ENCODE assay signal across 18 cellular contexts in the genomic region with DNA sequence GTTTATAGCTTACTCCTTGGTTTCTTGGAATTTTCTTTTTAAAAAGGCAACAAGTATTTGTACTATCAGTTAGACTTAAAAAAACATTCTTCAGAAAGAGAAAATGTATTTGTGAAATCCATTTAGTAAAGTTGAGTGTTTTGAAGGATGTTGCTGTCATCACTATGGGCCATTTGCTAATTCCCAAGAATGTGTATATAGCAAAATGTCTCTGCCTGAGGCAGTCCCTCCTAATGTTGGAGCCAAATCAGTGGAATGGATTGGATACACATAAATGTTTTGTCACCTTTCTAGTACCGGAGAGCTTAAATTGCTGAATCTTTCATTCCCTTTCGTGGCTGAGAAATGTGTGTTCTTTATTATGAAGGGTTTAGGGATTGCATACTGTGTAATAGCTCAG.
DNase-seq lines count a peak whose midpoint lies in the region; ATAC-seq, FAIRE-seq and TF ChIP-seq lines count a peak whose summit lies in the region.
"Had no signal": no experiment of that assay in that cellular context is flagged by ENCODE, and none has a peak within 500 bp of the region (broad histone marks: within the 10 kb centered on the region; RNA-seq: fewer than 3 reads in every experiment).

No MANE protein-coding gene starts in this region.

- no peaks in the 10 kb centered on the region for H4K20me1 ChIP-seq in endothelial cell of umbilical vein (replicated peaks; ENCODE audit: control insufficient read depth, extremely low read depth, insufficient read depth, low read length)

- H3K27me3 ChIP-seq in endothelial cell of umbilical vein (ENCODE audit: control insufficient read depth in 2 of 2, insufficient read depth in 2 of 2, low read length in 2 of 2), result no peaks in the 10 kb centered on the region
- H3K27me3 ChIP-seq: Peyer's patch had no signal

- H3K9ac ChIP-seq in endothelial cell of umbilical vein (replicated peaks; ENCODE audit: extremely low read depth, insufficient read depth, low read length), result no peak overlapping the region

- intact Hi-C loops in natural killer cell (cut with micrococcal nuclease) (no loop called here), endothelial cell of umbilical vein (cut with micrococcal nuclease) (no loop called here), cardiac septum (cut with DNase I) (no loop called here)

- no peak overlapping the region for H3K4me3 ChIP-seq in endothelial cell of umbilical vein (replicated peaks in 1 of 3; ENCODE audit: insufficient read depth in 1 of 3, low read depth in 1 of 3, low read length in 3 of 3)
- H3K4me3 ChIP-seq: Peyer's patch had no signal

- no peak for DNase-seq in natural killer cell treated with Interleukin-12 subunit alpha and Interleukin-12 subunit beta and Interleukin-15 and Interleukin-18, amount 100 ng/mL, for 72 hours (ENCODE audit: low spot score)
- DNase-seq in natural killer cell (no peak), RPMI7951 (ENCODE audit: low read depth) (peak; percentile 12), endothelial cell of umbilical vein (ENCODE audit: low read depth, low spot score) (no peak), kidney glomerular epithelial cell (lab: John Stamatoyannopoulos, UW) (no peak), cardiac septum (ENCODE audit: low spot score) (no peak), GM10266 (ENCODE audit: extremely low spot score) (no peak)
- DNase-seq: 8988T, C1 segment of cervical spinal cord, DMS79 treated with DMSO at 0.1 percent for 48 hours, NCI-H1436, NCI-H2081, NCI-H524 treated with DMSO at 0.1 percent for 48 hours, Peyer's patch, SHP77 treated with DMSO at 0.1 percent for 48 hours had no signal

- no TSS peak for BruUV-seq in endothelial cell of umbilical vein (replicated peaks; lab: Mats Ljungman, UMichigan)

- no peaks in the 10 kb centered on the region for H3K36me3 ChIP-seq in endothelial cell of umbilical vein (ENCODE audit: control insufficient read depth in 2 of 2, extremely low read depth in 1 of 2, insufficient read depth in 2 of 2, low read length in 2 of 2)
- H3K36me3 ChIP-seq: Peyer's patch had no signal

- ATAC-seq in natural killer cell treated with Interleukin-12 subunit alpha and Interleukin-12 subunit beta and Interleukin-15 and Interleukin-18, amount 100 ng/mL, for 72 hours, result no peak
- ATAC-seq in natural killer cell (no peak), GM19455 (IDR thresholded peaks at IDR 0.05; ENCODE audit: unreplicated experiment) (no peak)

- H3K9me1 ChIP-seq in endothelial cell of umbilical vein (replicated peaks; ENCODE audit: control insufficient read depth, extremely low read depth, insufficient read depth, low read length), result no peaks in the 10 kb centered on the region

- H3K4me1 Mint-ChIP-seq in natural killer cell treated with Interleukin-12 subunit alpha and Interleukin-12 subunit beta and Interleukin-15 and Interleukin-18, amount 100 ng/mL, for 72 hours (ENCODE audit: low read depth in 2 of 2), result peaks cover 29% of the 10 kb centered on the region in 2 donors
- peaks cover 15 to 16% of the 10 kb centered on the region in 2 donors for H3K4me1 Mint-ChIP-seq in natural killer cell

- dilution Hi-C loops in endothelial cell of umbilical vein (cut with MboI; ENCODE audit: extremely low pct_ligation_motif_present, low sequenced_read_pairs), result no loop called here

- no peaks in the 10 kb centered on the region for H3K9me3 ChIP-seq in endothelial cell of umbilical vein (replicated peaks; ENCODE audit: control insufficient read depth, insufficient read depth, low read length)
- H3K9me3 ChIP-seq: Peyer's patch had no signal

- H3K9me3 Mint-ChIP-seq in natural killer cell treated with Interleukin-12 subunit alpha and Interleukin-12 subunit beta and Interleukin-15 and Interleukin-18, amount 100 ng/mL, for 72 hours, result no peaks in the 10 kb centered on the region
- H3K9me3 Mint-ChIP-seq in natural killer cell, result no peaks in the 10 kb centered on the region

- peaks cover under 1% of the 10 kb centered on the region for H3K36me3 Mint-ChIP-seq in natural killer cell treated with Interleukin-12 subunit alpha and Interleukin-12 subunit beta and Interleukin-15 and Interleukin-18, amount 100 ng/mL, for 72 hours
- no peaks in the 10 kb centered on the region for H3K36me3 Mint-ChIP-seq in natural killer cell

- TF ChIP-seq CTCF in natural killer cell (IDR thresholded peaks at IDR 0.05), result no peak
- no peak for TF ChIP-seq CTCF in endothelial cell of umbilical vein (IDR thresholded peaks at IDR 0.05; ENCODE audit: extremely low read depth in 1 of 2, insufficient read depth in 1 of 2, low read depth in 1 of 2, low read length in 2 of 2)
- TF ChIP-seq CTCF in GM10266 (IDR thresholded peaks at IDR 0.05; ENCODE audit: control insufficient read depth, insufficient read depth, low read depth, missing control alignments), result no peak

- no peak overlapping the region for H2AFZ ChIP-seq in endothelial cell of umbilical vein (ENCODE audit: low read depth, low read length)

- H3K4me2 ChIP-seq in endothelial cell of umbilical vein (ENCODE audit: insufficient read depth, low read length), result no peak overlapping the region

- POLR2A ChIA-PET in endothelial cell of umbilical vein (lab: Charles Lee), result no interaction called here

- CTCF ChIA-PET in endothelial cell of umbilical vein (lab: Charles Lee), result interaction anchor here (0.6 kb wide), 1 partner anchor 12 kb away, joined by 3 read pairs; no protein-coding TSS in a partner anchor

- H3K27ac ChIP-seq in endothelial cell of umbilical vein (ENCODE audit: insufficient read depth, low read depth, low read length), result no peak overlapping the region
- H3K27ac ChIP-seq: HL-60, Peyer's patch had no signal

- no peak for TF ChIP-seq POLR2A in endothelial cell of umbilical vein (IDR thresholded peaks at IDR 0.05; ENCODE audit: low read depth, low read length)

- H3K4me1 ChIP-seq in endothelial cell of umbilical vein (ENCODE audit: control insufficient read depth, extremely low read depth, insufficient read depth, low read length), result no peaks in the 10 kb centered on the region

- H3K27ac Mint-ChIP-seq in natural killer cell treated with Interleukin-12 subunit alpha and Interleukin-12 subunit beta and Interleukin-15 and Interleukin-18, amount 100 ng/mL, for 72 hours, result peak overlapping the region; percentile 71 to 85
- H3K27ac Mint-ChIP-seq in natural killer cell, result no peak overlapping the region

- H3K4me3 Mint-ChIP-seq in natural killer cell treated with Interleukin-12 subunit alpha and Interleukin-12 subunit beta and Interleukin-15 and Interleukin-18, amount 100 ng/mL, for 72 hours, result no peak overlapping the region
- no peak overlapping the region for H3K4me3 Mint-ChIP-seq in natural killer cell

- no peaks in the 10 kb centered on the region for H3K79me2 ChIP-seq in endothelial cell of umbilical vein (ENCODE audit: control insufficient read depth, insufficient read depth, low read length)

- peaks cover 42 to 76% of the 10 kb centered on the region in 2 donors for H3K27me3 Mint-ChIP-seq in natural killer cell treated with Interleukin-12 subunit alpha and Interleukin-12 subunit beta and Interleukin-15 and Interleukin-18, amount 100 ng/mL, for 72 hours
- H3K27me3 Mint-ChIP-seq in natural killer cell (ENCODE audit: low read depth in 2 of 2), result peaks cover 41 to 74% of the 10 kb centered on the region in 2 donors

- FAIRE-seq in endothelial cell of umbilical vein (lab: Jason Lieb, UNC), result peak; percentile 52
- FAIRE-seq: H54 had no signal

TF ChIP-seq in endothelial cell of umbilical vein, 7 proteins besides CTCF, POLR2A, EP300 and RAD21:
- TF ChIP-seq EZH2 (IDR thresholded peaks at IDR 0.05; ENCODE audit: borderline replicate concordance, low read depth, low read length, severe bottlenecking), result no peak
- TF ChIP-seq GATA2 (IDR thresholded peaks at IDR 0.05; ENCODE audit: insufficient read depth, insufficient read length, low read depth, low read length), result no peak
- TF ChIP-seq POLR2AphosphoS5 (IDR thresholded peaks at IDR 0.05; ENCODE audit: insufficient read depth, low read depth, low read length), result no peak
- TF ChIP-seq JUN (IDR thresholded peaks at IDR 0.05; ENCODE audit: borderline replicate concordance, insufficient read depth, insufficient read length, low read depth), result no peak
- no peak for TF ChIP-seq FOS (IDR thresholded peaks at IDR 0.05; ENCODE audit: borderline replicate concordance, insufficient read depth, low read length)
- TF ChIP-seq MYC (IDR thresholded peaks at IDR 0.05; ENCODE audit: low read depth, low read length), result no peak
- TF ChIP-seq, protein P1, sequence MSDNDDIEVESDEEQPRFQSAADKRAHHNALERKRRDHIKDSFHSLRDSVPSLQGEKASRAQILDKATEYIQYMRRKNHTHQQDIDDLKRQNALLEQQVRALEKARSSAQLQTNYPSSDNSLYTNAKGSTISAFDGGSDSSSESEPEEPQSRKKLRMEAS (IDR thresholded peaks at IDR 0.05; ENCODE audit: insufficient read depth, insufficient read length), result no peak

Comparison
In these comparisons a context has a peak if more than half of its experiments do, and no peak if none do; other contexts are left out.
1. H3K27ac Mint-ChIP-seq: peak in natural killer cell treated with Interleukin-12 subunit alpha and Interleukin-12 subunit beta and Interleukin-15 and Interleukin-18, amount 100 ng/mL, for 72 hours (2 of 2); none in natural killer cell (0 of 2).